Comparison of ENCODE assay signal across 22 cellular contexts in genomic region chr2:168181825-168182224, GRCh38.
DNase-seq lines count a peak whose midpoint lies in the region; TF ChIP-seq lines count a peak whose summit lies in the region.
"Had no signal": no experiment of that assay in that cellular context is flagged by ENCODE, and none has a peak within 500 bp of the region (broad histone marks: within the 10 kb centered on the region; RNA-seq: fewer than 3 reads in every experiment).

No MANE protein-coding gene starts in this region.

- no peak overlapping the region for H3K27ac Mint-ChIP-seq in Calu3 (ENCODE audit: unreplicated experiment)
- H3K27ac Mint-ChIP-seq: activated CD8-positive, alpha-beta memory T cell treated with anti-CD3 and anti-CD28 coated beads, Interleukin-2, amount 10 ng/mL, durations not matched to agents 7 days and 5 days; stimulated activated naive B cell treated with anti-CD40 and anti-IgM and Interleukin-4, amounts not matched to agents 10 μg/mL and 1 μg/mL and 100 μg/mL, for 72 hours had no signal

- H3K4me3 Mint-ChIP-seq in Calu3 (ENCODE audit: low read depth, unreplicated experiment): no peak overlapping the region
- H3K4me3 Mint-ChIP-seq: activated CD8-positive, alpha-beta memory T cell treated with anti-CD3 and anti-CD28 coated beads, Interleukin-2, amount 10 ng/mL, durations not matched to agents 7 days and 5 days; stimulated activated naive B cell treated with anti-CD40 and anti-IgM and Interleukin-4, amounts not matched to agents 10 μg/mL and 1 μg/mL and 100 μg/mL, for 72 hours had no signal

- H3K4me1 ChIP-seq in HEK293 (ENCODE audit: control insufficient read depth, insufficient read depth, low read length): peaks cover 11% of the 10 kb centered on the region

- POLR2A ChIA-PET in HEK293 (lab: Yijun Ruan, JAX): interaction anchor here (0.6 kb wide), 1 partner anchor 310 kb away, joined by 4 read pairs; no protein-coding TSS in a partner anchor

- no peaks in the 10 kb centered on the region for H3K27me3 ChIP-seq in dorsolateral prefrontal cortex

- peaks cover 51% of the 10 kb centered on the region for H3K4me1 Mint-ChIP-seq in Calu3 (ENCODE audit: low read depth, unreplicated experiment)

- TF ChIP-seq CTCF in HEK293 (tag by site-specific recombination; IDR thresholded peaks at IDR 0.05): no peak
- TF ChIP-seq CTCF in dorsolateral prefrontal cortex (IDR thresholded peaks at IDR 0.05 in 54 of 56, conservative IDR thresholded peaks at IDR 0.05 in 2 of 56; ENCODE audit: low read depth in 1 of 56, partially characterized antibody in 56 of 56): no peak
- no peak for TF ChIP-seq CTCF in Calu3 (IDR thresholded peaks at IDR 0.05; ENCODE audit: unreplicated experiment)

- H3K36me3 Mint-ChIP-seq in Calu3 (ENCODE audit: insufficient read depth, unreplicated experiment): peaks cover 16% of the 10 kb centered on the region

- intact Hi-C loops in dorsolateral prefrontal cortex (cut with DNase I) (loop anchor here (5.0 to 10.0 kb wide), 2 partner anchors 63 to 65 kb away; partner anchors contain the start of gene STK39 (in 2 of the 2)), Calu3 (cut with micrococcal nuclease; ENCODE audit: unreplicated experiment) (loop anchor here (2.0 kb wide), 1 partner anchor 13 kb away; no protein-coding TSS in a partner anchor)

- H3K27me3 Mint-ChIP-seq in Calu3 (ENCODE audit: unreplicated experiment): no peaks in the 10 kb centered on the region
- H3K27me3 Mint-ChIP-seq: activated CD8-positive, alpha-beta memory T cell treated with anti-CD3 and anti-CD28 coated beads, Interleukin-2, amount 10 ng/mL, durations not matched to agents 7 days and 5 days; stimulated activated naive B cell treated with anti-CD40 and anti-IgM and Interleukin-4, amounts not matched to agents 10 μg/mL and 1 μg/mL and 100 μg/mL, for 72 hours had no signal

- BruUV-seq in Calu3 (replicated peaks; lab: Mats Ljungman, UMichigan): no TSS peak

- H3K27ac ChIP-seq in HEK293 (ENCODE audit: extremely low read depth, low read depth, low read length) (no peak overlapping the region), dorsolateral prefrontal cortex (peak overlapping the region in 52 of 59 donors; percentile 11 to 88 (median 78))
- H3K27ac ChIP-seq: A549 had no signal

- H3K9me3 ChIP-seq in HEK293 (ENCODE audit: control insufficient read depth, insufficient read depth, low read depth, low read length): no peaks in the 10 kb centered on the region
- H3K9me3 ChIP-seq: A549 had no signal

- CTCF ChIA-PET in HEK293 (lab: Yijun Ruan, JAX) (interaction anchor here (0.7 kb wide), 1 partner anchor 1643 kb away, joined by 7 read pairs; no protein-coding TSS in a partner anchor), Calu3 (lab: Charles Lee) (interaction anchor here (0.8 kb wide), 1 partner anchor 8 kb away, joined by 3 read pairs; no protein-coding TSS in a partner anchor)

- no peak overlapping the region for H3K4me3 ChIP-seq in HEK293 (ENCODE audit: low read depth, low read length)
- H3K4me3 ChIP-seq in dorsolateral prefrontal cortex: no peak overlapping the region
- H3K4me3 ChIP-seq: A549 had no signal

- peaks cover 0 to 9% of the 10 kb centered on the region in 2 experiments; a peak in 1 of 3 replicates for H3K36me3 ChIP-seq in HEK293 (ENCODE audit: control insufficient read depth in 2 of 2, insufficient read depth in 1 of 2, low read length in 2 of 2)

- H3K9me3 Mint-ChIP-seq in Calu3 (ENCODE audit: low read depth, unreplicated experiment): no peaks in the 10 kb centered on the region
- H3K9me3 Mint-ChIP-seq: stimulated activated naive B cell treated with anti-CD40 and anti-IgM and Interleukin-4, amounts not matched to agents 10 μg/mL and 1 μg/mL and 100 μg/mL, for 72 hours had no signal

- DNase-seq in DMS53 (lab: John Stamatoyannopoulos, UW) (peak; percentile 32), DMS53 treated with DMSO at 0.1 percent for 48 hours (lab: John Stamatoyannopoulos, UW; ENCODE audit: unreplicated experiment) (no peak), NCI-H510A treated with DMSO at 0.1 percent for 48 hours (lab: John Stamatoyannopoulos, UW) (peak; percentile 30), dorsolateral prefrontal cortex (no peak), Calu3 (no peak), NCI-H187 (lab: John Stamatoyannopoulos, UW) (no peak), cerebellar nuclear complex (lab: John Stamatoyannopoulos, UW) (no peak)
- DNase-seq: activated CD8-positive, alpha-beta memory T cell treated with anti-CD3 and anti-CD28 coated beads, Interleukin-2, amount 10 ng/mL, durations not matched to agents 7 days and 5 days; amniotic stem cell; central memory CD4-positive, alpha-beta T cell; effector CD8-positive, alpha-beta T cell; HCEC 1CT; islet precursor cell; Kasumi-1; mesenchymal stem cell; NCI-H1436 treated with DMSO at 0.1 percent for 48 hours; SIG-M5; stimulated activated CD4-positive, alpha-beta T cell treated with anti-CD3 and anti-CD28 coated beads, Interleukin-12 subunit alpha, Interleukin-12 subunit beta, amount 100 ng/mL, for 4 hours; stimulated activated naive B cell treated with anti-CD40 and anti-IgM and Interleukin-4, amounts not matched to agents 10 μg/mL and 1 μg/mL and 100 μg/mL, for 72 hours; trophoblast cell had no signal

TF ChIP-seq in HEK293, 187 proteins besides CTCF, POLR2A, EP300 and RAD21:
- TF ChIP-seq ZNF132 (tag by site-specific recombination; IDR thresholded peaks at IDR 0.05; ENCODE audit: borderline replicate concordance) (no peak), OSR2 (tag by site-specific recombination; IDR thresholded peaks at IDR 0.05) (peak; percentile 24; the same call in 1 of the 2 replicates), YY2 (tag by site-specific recombination; IDR thresholded peaks at IDR 0.05) (no peak), ZNF707 (tag by site-specific recombination; IDR thresholded peaks at IDR 0.05) (no peak), ZNF24 (tag by site-specific recombination; IDR thresholded peaks at IDR 0.05) (no peak), ZNF426 (tag by site-specific recombination; IDR thresholded peaks at IDR 0.05) (no peak), ZNF221 (tag by site-specific recombination; IDR thresholded peaks at IDR 0.05; ENCODE audit: borderline replicate concordance) (no peak)
- TF ChIP-seq, protein P1, sequence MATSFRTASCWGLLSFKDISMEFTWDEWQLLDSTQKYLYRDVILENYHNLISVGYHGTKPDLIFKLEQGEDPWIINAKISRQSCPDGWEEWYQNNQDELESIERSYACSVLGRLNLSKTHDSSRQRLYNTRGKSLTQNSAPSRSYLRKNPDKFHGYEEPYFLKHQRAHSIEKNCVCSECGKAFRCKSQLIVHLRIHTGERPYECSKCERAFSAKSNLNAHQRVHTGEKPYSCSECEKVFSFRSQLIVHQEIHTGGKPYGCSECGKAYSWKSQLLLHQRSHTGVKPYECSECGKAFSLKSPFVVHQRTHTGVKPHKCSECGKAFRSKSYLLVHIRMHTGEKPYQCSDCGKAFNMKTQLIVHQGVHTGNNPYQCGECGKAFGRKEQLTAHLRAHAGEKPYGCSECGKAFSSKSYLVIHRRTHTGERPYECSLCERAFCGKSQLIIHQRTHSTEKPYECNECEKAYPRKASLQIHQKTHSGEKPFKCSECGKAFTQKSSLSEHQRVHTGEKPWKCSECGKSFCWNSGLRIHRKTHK (tag by site-specific recombination; IDR thresholded peaks at IDR 0.05): no peak

Comparison
In these comparisons a context has a peak if more than half of its experiments do, and no peak if none do; other contexts are left out.
1. DNase-seq: peak in DMS53 (single experiment) and NCI-H510A treated with DMSO at 0.1 percent for 48 hours (single experiment); none in DMS53 treated with DMSO at 0.1 percent for 48 hours (single experiment), dorsolateral prefrontal cortex (0 of 10), Calu3 (single experiment), NCI-H187 (0 of 2) and cerebellar nuclear complex (0 of 2).